Comparison of ENCODE assay signal across 1 cellular context in genomic region chr7:121045090-121045489, GRCh38.
TF ChIP-seq lines count a peak whose summit lies in the region.

No MANE protein-coding gene starts in this region.

TF ChIP-seq in endothelial cell of umbilical vein, 7 proteins besides CTCF, POLR2A, EP300 and RAD21 (continued from another document):
- no peak for TF ChIP-seq JUN (IDR thresholded peaks at IDR 0.05; ENCODE audit: borderline replicate concordance, insufficient read depth, insufficient read length, low read depth)
